2 cellular contexts compared by ENCODE assay signal in the genomic region with DNA sequence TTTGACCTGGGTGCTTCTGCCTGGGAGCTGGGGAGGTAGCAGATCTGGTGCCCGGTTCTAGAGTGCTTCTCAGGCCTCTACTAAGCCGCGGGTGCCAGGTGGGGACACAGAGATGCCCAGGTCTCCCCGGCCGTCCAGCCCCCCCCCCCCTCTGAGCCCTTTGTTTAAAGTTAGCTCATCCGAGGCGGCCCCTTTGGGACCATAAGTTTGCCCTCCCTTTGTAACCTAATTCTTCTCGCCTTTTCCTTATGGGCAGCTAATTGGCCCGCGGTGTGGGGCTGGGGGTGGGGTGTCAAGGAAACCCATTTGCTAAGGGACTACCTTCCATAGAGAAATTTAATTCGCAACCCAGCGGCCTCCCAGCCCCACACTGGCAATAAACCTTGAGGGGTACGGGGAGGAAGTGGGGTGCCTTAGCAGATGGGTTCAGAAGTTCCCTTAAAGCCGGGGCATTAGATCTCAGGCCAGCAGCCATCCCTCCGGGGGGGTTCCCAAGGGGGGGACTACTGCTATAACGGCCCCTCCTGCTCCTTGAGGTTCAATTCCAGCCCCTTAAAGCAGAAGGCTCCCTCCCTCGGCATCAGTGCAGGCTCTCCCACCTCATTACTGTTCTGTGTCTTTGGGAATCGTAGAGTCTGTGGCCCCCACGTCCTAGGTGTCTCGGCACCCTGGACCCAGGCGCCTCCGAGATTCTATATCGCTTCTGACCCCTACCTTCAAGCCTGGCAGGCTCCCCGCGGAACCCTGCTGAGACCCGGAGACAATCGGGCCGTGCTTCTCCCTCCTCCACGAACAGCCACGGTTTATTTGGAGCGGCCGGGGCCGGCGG.
TF ChIP-seq lines count a peak whose summit lies in the region.

No MANE protein-coding gene starts in this region.

TF ChIP-seq in SK-N-SH, 30 proteins besides CTCF, POLR2A, EP300 and RAD21 (continued from another document):
- TF ChIP-seq, protein P1, sequence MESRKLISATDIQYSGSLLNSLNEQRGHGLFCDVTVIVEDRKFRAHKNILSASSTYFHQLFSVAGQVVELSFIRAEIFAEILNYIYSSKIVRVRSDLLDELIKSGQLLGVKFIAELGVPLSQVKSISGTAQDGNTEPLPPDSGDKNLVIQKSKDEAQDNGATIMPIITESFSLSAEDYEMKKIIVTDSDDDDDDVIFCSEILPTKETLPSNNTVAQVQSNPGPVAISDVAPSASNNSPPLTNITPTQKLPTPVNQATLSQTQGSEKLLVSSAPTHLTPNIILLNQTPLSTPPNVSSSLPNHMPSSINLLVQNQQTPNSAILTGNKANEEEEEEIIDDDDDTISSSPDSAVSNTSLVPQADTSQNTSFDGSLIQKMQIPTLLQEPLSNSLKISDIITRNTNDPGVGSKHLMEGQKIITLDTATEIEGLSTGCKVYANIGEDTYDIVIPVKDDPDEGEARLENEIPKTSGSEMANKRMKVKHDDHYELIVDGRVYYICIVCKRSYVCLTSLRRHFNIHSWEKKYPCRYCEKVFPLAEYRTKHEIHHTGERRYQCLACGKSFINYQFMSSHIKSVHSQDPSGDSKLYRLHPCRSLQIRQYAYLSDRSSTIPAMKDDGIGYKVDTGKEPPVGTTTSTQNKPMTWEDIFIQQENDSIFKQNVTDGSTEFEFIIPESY (IDR thresholded peaks at IDR 0.05; ENCODE audit: borderline replicate concordance, low read depth) = no peak
- no peak for TF ChIP-seq USF1 (IDR thresholded peaks at IDR 0.05; ENCODE audit: borderline replicate concordance, low read depth)
- no peak for TF ChIP-seq GABPA (IDR thresholded peaks at IDR 0.05; ENCODE audit: low read depth)
- TF ChIP-seq SIN3A (IDR thresholded peaks at IDR 0.05; ENCODE audit: borderline replicate concordance, low read depth, low read length) = no peak
- no peak for TF ChIP-seq RCOR1 (IDR thresholded peaks at IDR 0.05; ENCODE audit: low read length)
- TF ChIP-seq YY1 (IDR thresholded peaks at IDR 0.05; ENCODE audit: low read depth) = no peak
- no peak for TF ChIP-seq GATA2 (CRISPR knock-in tag; IDR thresholded peaks at IDR 0.05)

TF ChIP-seq in SK-N-SH treated with all-trans-retinoic acid at 6 μM for 48 hours, 23 proteins besides CTCF, POLR2A, EP300 and RAD21 (continued from another document):
- TF ChIP-seq POU6F1 (CRISPR knock-in tag; IDR thresholded peaks at IDR 0.05; ENCODE audit: borderline replicate concordance, low read depth) (no peak), TCF4 (CRISPR knock-in tag; IDR thresholded peaks at IDR 0.05; ENCODE audit: borderline replicate concordance) (no peak), ISL1 (CRISPR knock-in tag; IDR thresholded peaks at IDR 0.05) (no peak), ESRRG (CRISPR knock-in tag; IDR thresholded peaks at IDR 0.05) (no peak), TSHZ2 (CRISPR knock-in tag; IDR thresholded peaks at IDR 0.05) (no peak)
- TF ChIP-seq, protein P2, sequence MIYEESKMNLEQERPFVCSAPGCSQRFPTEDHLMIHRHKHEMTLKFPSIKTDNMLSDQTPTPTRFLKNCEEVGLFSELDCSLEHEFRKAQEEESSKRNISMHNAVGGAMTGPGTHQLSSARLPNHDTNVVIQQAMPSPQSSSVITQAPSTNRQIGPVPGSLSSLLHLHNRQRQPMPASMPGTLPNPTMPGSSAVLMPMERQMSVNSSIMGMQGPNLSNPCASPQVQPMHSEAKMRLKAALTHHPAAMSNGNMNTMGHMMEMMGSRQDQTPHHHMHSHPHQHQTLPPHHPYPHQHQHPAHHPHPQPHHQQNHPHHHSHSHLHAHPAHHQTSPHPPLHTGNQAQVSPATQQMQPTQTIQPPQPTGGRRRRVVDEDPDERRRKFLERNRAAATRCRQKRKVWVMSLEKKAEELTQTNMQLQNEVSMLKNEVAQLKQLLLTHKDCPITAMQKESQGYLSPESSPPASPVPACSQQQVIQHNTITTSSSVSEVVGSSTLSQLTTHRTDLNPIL (CRISPR knock-in tag; IDR thresholded peaks at IDR 0.05; ENCODE audit: low read depth) = no peak
